Comparison of ENCODE assay signal across 23 cellular contexts in genomic region chr19:10911579-10912363, GRCh38. TPM values are rescaled to one million over a fixed set of nuclear protein-coding genes. Genes with fewer than 3 reads are reported as not detected.
A peak's percentile ranks its signal among the peaks of the same experiment; 100 is the strongest.
DNase-seq lines count a peak whose midpoint lies in the region; ATAC-seq and TF ChIP-seq lines count a peak whose summit lies in the region.
"Had no signal": no experiment of that assay in that cellular context is flagged by ENCODE, and none has a peak within 500 bp of the region (broad histone marks: within the 10 kb centered on the region; RNA-seq: fewer than 3 reads in every experiment).

No MANE protein-coding gene starts in this region.

- H3K79me1 ChIP-seq in neuronal stem cell (ENCODE audit: low read depth, low read length): peaks cover 11% of the 10 kb centered on the region

- H3K27ac Mint-ChIP-seq in activated naive CD8-positive, alpha-beta T cell treated with anti-CD3 and anti-CD28 coated beads, Interleukin-2, amount 50 U/mL, for 24 hours: no peak overlapping the region
- H3K27ac Mint-ChIP-seq in activated naive CD8-positive, alpha-beta T cell treated with anti-CD3 and anti-CD28 coated beads for 36 hours: no peak overlapping the region
- H3K27ac Mint-ChIP-seq in chondrocyte (ENCODE audit: unreplicated experiment): no peak overlapping the region
- H3K27ac Mint-ChIP-seq: CD8-positive, alpha-beta T cell; HFFc6 had no signal

- no peak overlapping the region for H4K8ac ChIP-seq in neuronal stem cell (ENCODE audit: low read depth, low read length)

- H3K27me3 Mint-ChIP-seq in activated naive CD8-positive, alpha-beta T cell treated with anti-CD3 and anti-CD28 coated beads, Interleukin-2, amount 50 U/mL, for 24 hours: no peaks in the 10 kb centered on the region
- no peaks in the 10 kb centered on the region for H3K27me3 Mint-ChIP-seq in activated naive CD8-positive, alpha-beta T cell treated with anti-CD3 and anti-CD28 coated beads for 36 hours
- H3K27me3 Mint-ChIP-seq in chondrocyte (ENCODE audit: low read depth): no peaks in the 10 kb centered on the region

- H2BK15ac ChIP-seq in neuronal stem cell (ENCODE audit: low read length): no peak overlapping the region

- H3K9ac ChIP-seq in neuronal stem cell (ENCODE audit: low read depth, low read length, poor library complexity): peak overlapping the region; percentile 44

- WGBS in neuronal stem cell (ENCODE audit: extremely low coverage in 2 of 2, insufficient read length in 2 of 2, insufficient replicate concordance in 1 of 2), 2 donors: no CpG with 5 or more reads among the region's 31 CpGs

- peaks cover 13% of the 10 kb centered on the region for H3K36me3 Mint-ChIP-seq in activated naive CD8-positive, alpha-beta T cell treated with anti-CD3 and anti-CD28 coated beads, Interleukin-2, amount 50 U/mL, for 24 hours (ENCODE audit: low read depth)
- peaks cover 2% of the 10 kb centered on the region for H3K36me3 Mint-ChIP-seq in activated naive CD8-positive, alpha-beta T cell treated with anti-CD3 and anti-CD28 coated beads for 36 hours
- peaks cover 12% of the 10 kb centered on the region for H3K36me3 Mint-ChIP-seq in chondrocyte (ENCODE audit: low read depth)

- no peak overlapping the region for H3K18ac ChIP-seq in neuronal stem cell (ENCODE audit: low read length)

- H3K4me1 ChIP-seq in neuronal stem cell (ENCODE audit: control insufficient read depth in 2 of 2, insufficient read depth in 1 of 2, low read depth in 1 of 2, low read length in 2 of 2): no peaks in the 10 kb centered on the region

- no peak overlapping the region for H3K4me3 Mint-ChIP-seq in activated naive CD8-positive, alpha-beta T cell treated with anti-CD3 and anti-CD28 coated beads, Interleukin-2, amount 50 U/mL, for 24 hours
- H3K4me3 Mint-ChIP-seq in activated naive CD8-positive, alpha-beta T cell treated with anti-CD3 and anti-CD28 coated beads for 36 hours: no peak overlapping the region
- no peak overlapping the region for H3K4me3 Mint-ChIP-seq in chondrocyte (ENCODE audit: unreplicated experiment)
- H3K4me3 Mint-ChIP-seq: CD8-positive, alpha-beta T cell; HFFc6 had no signal

- H3K27ac ChIP-seq in neuronal stem cell (replicated peaks; ENCODE audit: low read length): no peak overlapping the region
- H3K27ac ChIP-seq: HL-60, SJSA1 had no signal

- no peaks in the 10 kb centered on the region for H3K9me3 Mint-ChIP-seq in activated naive CD8-positive, alpha-beta T cell treated with anti-CD3 and anti-CD28 coated beads, Interleukin-2, amount 50 U/mL, for 24 hours
- H3K9me3 Mint-ChIP-seq in activated naive CD8-positive, alpha-beta T cell treated with anti-CD3 and anti-CD28 coated beads for 36 hours: no peaks in the 10 kb centered on the region
- no peaks in the 10 kb centered on the region for H3K9me3 Mint-ChIP-seq in chondrocyte (ENCODE audit: low read depth)
- H3K9me3 Mint-ChIP-seq: CD8-positive, alpha-beta T cell; HFFc6 had no signal

- no peak overlapping the region for H3K23ac ChIP-seq in neuronal stem cell (ENCODE audit: low read depth, low read length, poor library complexity)

- no peak overlapping the region for H2BK12ac ChIP-seq in neuronal stem cell (ENCODE audit: low read length)

- peak; percentile 12 for ATAC-seq in activated naive CD8-positive, alpha-beta T cell treated with anti-CD3 and anti-CD28 coated beads, Interleukin-2, amount 50 U/mL, for 24 hours
- ATAC-seq: CD8-positive, alpha-beta T cell; GM12878 had no signal

- CTCF ChIA-PET in GM10248 (lab: Yijun Ruan, JAX): interaction anchor here (1.0 to 1.4 kb wide), 3 partner anchors 23 to 194 kb away, joined by 3 to 4 read pairs (median 3); partner anchors contain the start of gene DNM2

- no peak overlapping the region for H2BK120ac ChIP-seq in neuronal stem cell (ENCODE audit: low read depth, low read length)

- H4K91ac ChIP-seq in neuronal stem cell (ENCODE audit: low read depth, low read length, poor library complexity): no peak overlapping the region

- no peaks in the 10 kb centered on the region for H3K27me3 ChIP-seq in neuronal stem cell (ENCODE audit: control insufficient read depth in 3 of 3, insufficient read depth in 3 of 3, low read depth in 1 of 3, low read length in 3 of 3)
- H3K27me3 ChIP-seq: SJSA1 had no signal

- no peak overlapping the region for H3K4ac ChIP-seq in neuronal stem cell (ENCODE audit: low read length)

- peaks cover 48 to 86% of the 10 kb centered on the region in 2 donors for H3K36me3 ChIP-seq in neuronal stem cell (replicated peaks in 1 of 2; ENCODE audit: control insufficient read depth in 2 of 2, insufficient read depth in 2 of 2, low read length in 2 of 2)

- H2AFZ ChIP-seq in neuronal stem cell (ENCODE audit: low read length): no peak overlapping the region

- no peak for DNase-seq in activated naive CD8-positive, alpha-beta T cell treated with anti-CD3 and anti-CD28 coated beads, Interleukin-2, amount 50 U/mL, for 24 hours
- DNase-seq in activated naive CD8-positive, alpha-beta T cell treated with anti-CD3 and anti-CD28 coated beads for 36 hours: no peak
- DNase-seq in chondrocyte (ENCODE audit: low spot score) (peak; percentile 82), neuronal stem cell (ENCODE audit: low spot score) (no peak), HK-2 (ENCODE audit: unreplicated experiment) (no peak), GM10248 (ENCODE audit: extremely low spot score) (no peak), occipital lobe (lab: John Stamatoyannopoulos, UW) (no peak), NCI-H510A (lab: John Stamatoyannopoulos, UW) (no peak)
- DNase-seq: 8988T; CD8-positive, alpha-beta T cell; DMS79 treated with DMSO at 0.1 percent for 48 hours; HFFc6; MV-4-11; NCI-H1417; NCI-H2029; NCI-H2171; NCI-H446 treated with DMSO at 0.1 percent for 48 hours; NCI-H748 treated with DMSO at 0.1 percent for 48 hours; OCI-M1; RPMI8226 had no signal

- H3K14ac ChIP-seq in neuronal stem cell (ENCODE audit: low read length): no peak overlapping the region

- H2AK5ac ChIP-seq in neuronal stem cell (ENCODE audit: low read depth, low read length): no peak overlapping the region

- POLR2A ChIA-PET in GM10248 (lab: Yijun Ruan, JAX): no interaction called here

- no peak overlapping the region for H3K4me3 ChIP-seq in neuronal stem cell (ENCODE audit: low read length in 2 of 2)
- H3K4me3 ChIP-seq: GM12878, SJSA1 had no signal

- TF ChIP-seq CTCF in chondrocyte (IDR thresholded peaks at IDR 0.05) (no peak), GM10248 (IDR thresholded peaks at IDR 0.05; ENCODE audit: control extremely low read depth, extremely low read depth, low read depth, missing control alignments) (no peak)

- no peak overlapping the region for H3K4me2 ChIP-seq in neuronal stem cell (ENCODE audit: insufficient read depth, low read length, poor library complexity, severe bottlenecking)

- no peaks in the 10 kb centered on the region for H3K4me1 Mint-ChIP-seq in activated naive CD8-positive, alpha-beta T cell treated with anti-CD3 and anti-CD28 coated beads, Interleukin-2, amount 50 U/mL, for 24 hours
- no peaks in the 10 kb centered on the region for H3K4me1 Mint-ChIP-seq in activated naive CD8-positive, alpha-beta T cell treated with anti-CD3 and anti-CD28 coated beads for 36 hours
- H3K4me1 Mint-ChIP-seq in chondrocyte (ENCODE audit: low read depth): peaks cover 6% of the 10 kb centered on the region

- no peaks in the 10 kb centered on the region for H3K9me3 ChIP-seq in neuronal stem cell (replicated peaks in 1 of 2; ENCODE audit: control insufficient read depth in 2 of 2, insufficient read depth in 1 of 2, low read depth in 1 of 2, low read length in 2 of 2)
- H3K9me3 ChIP-seq: SJSA1 had no signal

- H2BK5ac ChIP-seq in neuronal stem cell (ENCODE audit: low read length): peak overlapping the region; percentile 29

RNA-seq across cellular contexts. Expression of gene YIPF2, which starts 16.7 kb away (rescaled TPM):
- 10 to 100 TPM; 22.3 to 24.0 TPM for total RNA-seq in activated naive CD8-positive, alpha-beta T cell treated with anti-CD3 and anti-CD28 coated beads for 36 hours
- total RNA-seq in chondrocyte: 74.5 to 88.2 TPM (median 76.1 TPM) in 3 replicates
- polyA plus RNA-seq in neuronal stem cell (2013, experiment 1 of 2): 28.4 TPM
- polyA plus RNA-seq in neuronal stem cell (2013, experiment 2 of 2): 27.5 TPM
- total RNA-seq in occipital lobe: 32.4 TPM

RNA-seq across cellular contexts. Expression of gene TIMM29, which starts 16.8 kb away (rescaled TPM):
- 10 to 100 TPM; 17.6 to 19.0 TPM for total RNA-seq in activated naive CD8-positive, alpha-beta T cell treated with anti-CD3 and anti-CD28 coated beads for 36 hours
- 22.1 to 25.7 TPM (median 24.2 TPM) in 3 replicates for total RNA-seq in chondrocyte
- polyA plus RNA-seq in neuronal stem cell (2013, experiment 1 of 2): 19.1 TPM
- 19.4 TPM for polyA plus RNA-seq in neuronal stem cell (2013, experiment 2 of 2)
- total RNA-seq in occipital lobe: 29.8 TPM

RNA-seq across cellular contexts. Expression of gene CARM1, which starts 40.4 kb away (rescaled TPM):
- total RNA-seq in activated naive CD8-positive, alpha-beta T cell treated with anti-CD3 and anti-CD28 coated beads for 36 hours: 10 to 100 TPM; 85.0 to 86.8 TPM
- total RNA-seq in chondrocyte (59.9 to 62.0 TPM (median 61.8 TPM) in 3 replicates), occipital lobe (22.3 TPM)
- polyA plus RNA-seq in neuronal stem cell (2013, experiment 1 of 2): 119 TPM
- 114 TPM for polyA plus RNA-seq in neuronal stem cell (2013, experiment 2 of 2)

RNA-seq across cellular contexts. Expression of gene SMARCA4, which starts 49.1 kb away (rescaled TPM):
- 100 to 1,000 TPM; 108 to 109 TPM for total RNA-seq in activated naive CD8-positive, alpha-beta T cell treated with anti-CD3 and anti-CD28 coated beads for 36 hours
- total RNA-seq in chondrocyte (107 to 121 TPM (median 115 TPM) in 3 replicates), occipital lobe (84.4 TPM)
- 168 TPM for polyA plus RNA-seq in neuronal stem cell (2013, experiment 1 of 2)
- 160 TPM for polyA plus RNA-seq in neuronal stem cell (2013, experiment 2 of 2)
